Comparison of ENCODE assay signal across 1 cellular context in the genomic region with DNA sequence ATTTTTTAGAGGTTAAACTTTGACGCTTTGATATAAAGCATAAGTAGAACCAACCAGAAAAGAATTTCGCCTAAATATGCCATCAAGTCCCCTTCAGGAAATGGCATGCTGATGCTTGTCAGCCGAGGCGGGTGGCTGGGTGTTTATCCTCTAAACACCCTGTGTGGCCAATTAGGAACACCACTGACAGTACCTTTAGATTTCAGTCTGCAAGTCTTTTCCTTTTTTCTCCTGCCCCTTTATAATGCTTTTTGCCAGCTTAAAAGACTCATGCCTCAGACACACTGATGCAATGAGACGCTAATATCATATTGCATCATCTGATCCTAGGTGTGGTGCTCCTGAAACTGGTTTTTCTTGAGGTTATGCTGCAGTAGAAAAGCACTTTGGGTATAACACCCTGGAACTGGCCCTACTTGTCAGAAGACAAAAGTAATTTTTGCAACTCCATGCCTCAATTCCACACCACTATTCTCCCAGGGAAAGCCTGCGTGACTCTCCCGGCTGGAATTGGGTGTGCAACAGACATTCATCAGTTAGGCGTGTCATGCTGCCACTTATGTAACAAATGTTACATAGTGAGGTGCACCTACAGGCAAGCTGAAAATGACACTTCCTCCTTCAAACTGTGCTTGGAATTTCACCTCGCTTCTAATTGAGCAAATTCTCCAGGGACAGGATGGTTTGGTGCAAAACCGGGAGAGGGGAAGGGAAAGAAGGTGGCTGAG.
TF ChIP-seq lines count a peak whose summit lies in the region.

No MANE protein-coding gene starts in this region.

TF ChIP-seq in K562, 482 proteins besides CTCF, POLR2A, EP300 and RAD21 (continued from another document and continues in another):
- TF ChIP-seq, protein P1, sequence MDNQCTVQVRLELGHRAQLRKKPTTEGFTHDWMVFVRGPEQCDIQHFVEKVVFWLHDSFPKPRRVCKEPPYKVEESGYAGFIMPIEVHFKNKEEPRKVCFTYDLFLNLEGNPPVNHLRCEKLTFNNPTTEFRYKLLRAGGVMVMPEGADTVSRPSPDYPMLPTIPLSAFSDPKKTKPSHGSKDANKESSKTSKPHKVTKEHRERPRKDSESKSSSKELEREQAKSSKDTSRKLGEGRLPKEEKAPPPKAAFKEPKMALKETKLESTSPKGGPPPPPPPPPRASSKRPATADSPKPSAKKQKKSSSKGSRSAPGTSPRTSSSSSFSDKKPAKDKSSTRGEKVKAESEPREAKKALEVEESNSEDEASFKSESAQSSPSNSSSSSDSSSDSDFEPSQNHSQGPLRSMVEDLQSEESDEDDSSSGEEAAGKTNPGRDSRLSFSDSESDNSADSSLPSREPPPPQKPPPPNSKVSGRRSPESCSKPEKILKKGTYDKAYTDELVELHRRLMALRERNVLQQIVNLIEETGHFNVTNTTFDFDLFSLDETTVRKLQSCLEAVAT (IDR thresholded peaks at IDR 0.05), result 0 out of 4 replicates have a peak, but pooled peaks of 1 of the 2 experiments have one; percentile 17
- peak; percentile 65 for TF ChIP-seq RBFOX2 (IDR thresholded peaks at IDR 0.05; ENCODE audit: low read depth, low read length)
- TF ChIP-seq PTTG1 (tag; IDR thresholded peaks at IDR 0.05; ENCODE audit: low read depth), result peak; percentile 25; the same call in 1 of the 2 replicates
- TF ChIP-seq HCFC1 (IDR thresholded peaks at IDR 0.05; ENCODE audit: low read depth, low read length), result 0 out of 2 replicates have a peak, but pooled peaks have one; percentile 34
- TF ChIP-seq NRF1 (conservative IDR thresholded peaks at IDR 0.05 in 1 of 2, IDR thresholded peaks at IDR 0.05 in 1 of 2), result peak in 1 of 2 experiments; percentile 17; a peak in 1 of 4 replicates
- no peak for TF ChIP-seq NR4A1 (CRISPR knock-in tag; IDR thresholded peaks at IDR 0.05)
- peak; percentile 92; the same call in 1 of the 2 replicates for TF ChIP-seq NR4A1 (tag; IDR thresholded peaks at IDR 0.05)
- TF ChIP-seq ARID1B (IDR thresholded peaks at IDR 0.05), result peak; percentile 75
- TF ChIP-seq, protein P2, sequence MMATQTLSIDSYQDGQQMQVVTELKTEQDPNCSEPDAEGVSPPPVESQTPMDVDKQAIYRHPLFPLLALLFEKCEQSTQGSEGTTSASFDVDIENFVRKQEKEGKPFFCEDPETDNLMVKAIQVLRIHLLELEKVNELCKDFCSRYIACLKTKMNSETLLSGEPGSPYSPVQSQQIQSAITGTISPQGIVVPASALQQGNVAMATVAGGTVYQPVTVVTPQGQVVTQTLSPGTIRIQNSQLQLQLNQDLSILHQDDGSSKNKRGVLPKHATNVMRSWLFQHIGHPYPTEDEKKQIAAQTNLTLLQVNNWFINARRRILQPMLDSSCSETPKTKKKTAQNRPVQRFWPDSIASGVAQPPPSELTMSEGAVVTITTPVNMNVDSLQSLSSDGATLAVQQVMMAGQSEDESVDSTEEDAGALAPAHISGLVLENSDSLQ (IDR thresholded peaks at IDR 0.05), result peak; percentile 62; the same call in 1 of the 2 replicates
- 0 out of 2 replicates have a peak, but pooled peaks have one; percentile 24 for TF ChIP-seq PML (IDR thresholded peaks at IDR 0.05; ENCODE audit: low read length)
- no peak for TF ChIP-seq ZC3H4 (CRISPR knock-in tag; IDR thresholded peaks at IDR 0.05; ENCODE audit: borderline replicate concordance)
- TF ChIP-seq ZNF785 (CRISPR knock-in tag; IDR thresholded peaks at IDR 0.05), result no peak
- TF ChIP-seq, protein P3, sequence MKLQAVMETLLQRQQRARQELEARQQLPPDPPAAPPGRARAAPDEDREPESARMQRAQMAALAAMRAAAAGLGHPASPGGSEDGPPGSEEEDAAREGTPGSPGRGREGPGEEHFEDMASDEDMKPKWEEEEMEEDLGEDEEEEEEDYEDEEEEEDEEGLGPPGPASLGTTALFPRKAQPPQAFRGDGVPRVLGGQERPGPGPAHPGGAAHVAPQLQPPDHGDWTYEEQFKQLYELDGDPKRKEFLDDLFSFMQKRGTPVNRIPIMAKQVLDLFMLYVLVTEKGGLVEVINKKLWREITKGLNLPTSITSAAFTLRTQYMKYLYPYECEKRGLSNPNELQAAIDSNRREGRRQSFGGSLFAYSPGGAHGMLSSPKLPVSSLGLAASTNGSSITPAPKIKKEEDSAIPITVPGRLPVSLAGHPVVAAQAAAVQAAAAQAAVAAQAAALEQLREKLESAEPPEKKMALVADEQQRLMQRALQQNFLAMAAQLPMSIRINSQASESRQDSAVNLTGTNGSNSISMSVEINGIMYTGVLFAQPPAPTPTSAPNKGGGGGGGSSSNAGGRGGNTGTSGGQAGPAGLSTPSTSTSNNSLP (IDR thresholded peaks at IDR 0.05; ENCODE audit: borderline replicate concordance, low read depth, low read length), result peak; percentile 54; the same call in 1 of the 2 replicates
- 0 out of 4 replicates have a peak, but pooled peaks have one; percentile 1 to 17 for TF ChIP-seq MAZ (CRISPR knock-in tag; conservative IDR thresholded peaks at IDR 0.05 in 1 of 2, IDR thresholded peaks at IDR 0.05 in 1 of 2)
- TF ChIP-seq GABPB2 (CRISPR knock-in tag; conservative IDR thresholded peaks at IDR 0.05), result no peak; the same call in 1 of the 2 replicates
- TF ChIP-seq, protein P4, sequence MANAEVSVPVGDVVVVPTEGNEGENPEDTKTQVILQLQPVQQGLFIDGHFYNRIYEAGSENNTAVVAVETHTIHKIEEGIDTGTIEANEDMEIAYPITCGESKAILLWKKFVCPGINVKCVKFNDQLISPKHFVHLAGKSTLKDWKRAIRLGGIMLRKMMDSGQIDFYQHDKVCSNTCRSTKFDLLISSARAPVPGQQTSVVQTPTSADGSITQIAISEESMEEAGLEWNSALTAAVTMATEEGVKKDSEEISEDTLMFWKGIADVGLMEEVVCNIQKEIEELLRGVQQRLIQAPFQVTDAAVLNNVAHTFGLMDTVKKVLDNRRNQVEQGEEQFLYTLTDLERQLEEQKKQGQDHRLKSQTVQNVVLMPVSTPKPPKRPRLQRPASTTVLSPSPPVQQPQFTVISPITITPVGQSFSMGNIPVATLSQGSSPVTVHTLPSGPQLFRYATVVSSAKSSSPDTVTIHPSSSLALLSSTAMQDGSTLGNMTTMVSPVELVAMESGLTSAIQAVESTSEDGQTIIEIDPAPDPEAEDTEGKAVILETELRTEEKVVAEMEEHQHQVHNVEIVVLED (CRISPR knock-in tag; IDR thresholded peaks at IDR 0.05), result 0 out of 2 replicates have a peak, but pooled peaks have one; percentile 3
- TF ChIP-seq BHLHE40 (IDR thresholded peaks at IDR 0.05; ENCODE audit: low read length), result peak; percentile 28; the same call in 1 of the 2 replicates
- TF ChIP-seq, protein P5, sequence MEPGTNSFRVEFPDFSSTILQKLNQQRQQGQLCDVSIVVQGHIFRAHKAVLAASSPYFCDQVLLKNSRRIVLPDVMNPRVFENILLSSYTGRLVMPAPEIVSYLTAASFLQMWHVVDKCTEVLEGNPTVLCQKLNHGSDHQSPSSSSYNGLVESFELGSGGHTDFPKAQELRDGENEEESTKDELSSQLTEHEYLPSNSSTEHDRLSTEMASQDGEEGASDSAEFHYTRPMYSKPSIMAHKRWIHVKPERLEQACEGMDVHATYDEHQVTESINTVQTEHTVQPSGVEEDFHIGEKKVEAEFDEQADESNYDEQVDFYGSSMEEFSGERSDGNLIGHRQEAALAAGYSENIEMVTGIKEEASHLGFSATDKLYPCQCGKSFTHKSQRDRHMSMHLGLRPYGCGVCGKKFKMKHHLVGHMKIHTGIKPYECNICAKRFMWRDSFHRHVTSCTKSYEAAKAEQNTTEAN (CRISPR knock-in tag; IDR thresholded peaks at IDR 0.05), result peak; percentile 90
- peak; percentile 68 for TF ChIP-seq BACH1 (tag; IDR thresholded peaks at IDR 0.05)
- TF ChIP-seq MEF2A (IDR thresholded peaks at IDR 0.05; ENCODE audit: control insufficient read depth, low read depth, low read length), result peak; percentile 64
- TF ChIP-seq LEF1 (IDR thresholded peaks at IDR 0.05), result peak; percentile 59; the same call in 1 of the 2 replicates
- TF ChIP-seq PURB (CRISPR knock-in tag; IDR thresholded peaks at IDR 0.05; ENCODE audit: low read depth), result no peak
- TF ChIP-seq, protein P6, sequence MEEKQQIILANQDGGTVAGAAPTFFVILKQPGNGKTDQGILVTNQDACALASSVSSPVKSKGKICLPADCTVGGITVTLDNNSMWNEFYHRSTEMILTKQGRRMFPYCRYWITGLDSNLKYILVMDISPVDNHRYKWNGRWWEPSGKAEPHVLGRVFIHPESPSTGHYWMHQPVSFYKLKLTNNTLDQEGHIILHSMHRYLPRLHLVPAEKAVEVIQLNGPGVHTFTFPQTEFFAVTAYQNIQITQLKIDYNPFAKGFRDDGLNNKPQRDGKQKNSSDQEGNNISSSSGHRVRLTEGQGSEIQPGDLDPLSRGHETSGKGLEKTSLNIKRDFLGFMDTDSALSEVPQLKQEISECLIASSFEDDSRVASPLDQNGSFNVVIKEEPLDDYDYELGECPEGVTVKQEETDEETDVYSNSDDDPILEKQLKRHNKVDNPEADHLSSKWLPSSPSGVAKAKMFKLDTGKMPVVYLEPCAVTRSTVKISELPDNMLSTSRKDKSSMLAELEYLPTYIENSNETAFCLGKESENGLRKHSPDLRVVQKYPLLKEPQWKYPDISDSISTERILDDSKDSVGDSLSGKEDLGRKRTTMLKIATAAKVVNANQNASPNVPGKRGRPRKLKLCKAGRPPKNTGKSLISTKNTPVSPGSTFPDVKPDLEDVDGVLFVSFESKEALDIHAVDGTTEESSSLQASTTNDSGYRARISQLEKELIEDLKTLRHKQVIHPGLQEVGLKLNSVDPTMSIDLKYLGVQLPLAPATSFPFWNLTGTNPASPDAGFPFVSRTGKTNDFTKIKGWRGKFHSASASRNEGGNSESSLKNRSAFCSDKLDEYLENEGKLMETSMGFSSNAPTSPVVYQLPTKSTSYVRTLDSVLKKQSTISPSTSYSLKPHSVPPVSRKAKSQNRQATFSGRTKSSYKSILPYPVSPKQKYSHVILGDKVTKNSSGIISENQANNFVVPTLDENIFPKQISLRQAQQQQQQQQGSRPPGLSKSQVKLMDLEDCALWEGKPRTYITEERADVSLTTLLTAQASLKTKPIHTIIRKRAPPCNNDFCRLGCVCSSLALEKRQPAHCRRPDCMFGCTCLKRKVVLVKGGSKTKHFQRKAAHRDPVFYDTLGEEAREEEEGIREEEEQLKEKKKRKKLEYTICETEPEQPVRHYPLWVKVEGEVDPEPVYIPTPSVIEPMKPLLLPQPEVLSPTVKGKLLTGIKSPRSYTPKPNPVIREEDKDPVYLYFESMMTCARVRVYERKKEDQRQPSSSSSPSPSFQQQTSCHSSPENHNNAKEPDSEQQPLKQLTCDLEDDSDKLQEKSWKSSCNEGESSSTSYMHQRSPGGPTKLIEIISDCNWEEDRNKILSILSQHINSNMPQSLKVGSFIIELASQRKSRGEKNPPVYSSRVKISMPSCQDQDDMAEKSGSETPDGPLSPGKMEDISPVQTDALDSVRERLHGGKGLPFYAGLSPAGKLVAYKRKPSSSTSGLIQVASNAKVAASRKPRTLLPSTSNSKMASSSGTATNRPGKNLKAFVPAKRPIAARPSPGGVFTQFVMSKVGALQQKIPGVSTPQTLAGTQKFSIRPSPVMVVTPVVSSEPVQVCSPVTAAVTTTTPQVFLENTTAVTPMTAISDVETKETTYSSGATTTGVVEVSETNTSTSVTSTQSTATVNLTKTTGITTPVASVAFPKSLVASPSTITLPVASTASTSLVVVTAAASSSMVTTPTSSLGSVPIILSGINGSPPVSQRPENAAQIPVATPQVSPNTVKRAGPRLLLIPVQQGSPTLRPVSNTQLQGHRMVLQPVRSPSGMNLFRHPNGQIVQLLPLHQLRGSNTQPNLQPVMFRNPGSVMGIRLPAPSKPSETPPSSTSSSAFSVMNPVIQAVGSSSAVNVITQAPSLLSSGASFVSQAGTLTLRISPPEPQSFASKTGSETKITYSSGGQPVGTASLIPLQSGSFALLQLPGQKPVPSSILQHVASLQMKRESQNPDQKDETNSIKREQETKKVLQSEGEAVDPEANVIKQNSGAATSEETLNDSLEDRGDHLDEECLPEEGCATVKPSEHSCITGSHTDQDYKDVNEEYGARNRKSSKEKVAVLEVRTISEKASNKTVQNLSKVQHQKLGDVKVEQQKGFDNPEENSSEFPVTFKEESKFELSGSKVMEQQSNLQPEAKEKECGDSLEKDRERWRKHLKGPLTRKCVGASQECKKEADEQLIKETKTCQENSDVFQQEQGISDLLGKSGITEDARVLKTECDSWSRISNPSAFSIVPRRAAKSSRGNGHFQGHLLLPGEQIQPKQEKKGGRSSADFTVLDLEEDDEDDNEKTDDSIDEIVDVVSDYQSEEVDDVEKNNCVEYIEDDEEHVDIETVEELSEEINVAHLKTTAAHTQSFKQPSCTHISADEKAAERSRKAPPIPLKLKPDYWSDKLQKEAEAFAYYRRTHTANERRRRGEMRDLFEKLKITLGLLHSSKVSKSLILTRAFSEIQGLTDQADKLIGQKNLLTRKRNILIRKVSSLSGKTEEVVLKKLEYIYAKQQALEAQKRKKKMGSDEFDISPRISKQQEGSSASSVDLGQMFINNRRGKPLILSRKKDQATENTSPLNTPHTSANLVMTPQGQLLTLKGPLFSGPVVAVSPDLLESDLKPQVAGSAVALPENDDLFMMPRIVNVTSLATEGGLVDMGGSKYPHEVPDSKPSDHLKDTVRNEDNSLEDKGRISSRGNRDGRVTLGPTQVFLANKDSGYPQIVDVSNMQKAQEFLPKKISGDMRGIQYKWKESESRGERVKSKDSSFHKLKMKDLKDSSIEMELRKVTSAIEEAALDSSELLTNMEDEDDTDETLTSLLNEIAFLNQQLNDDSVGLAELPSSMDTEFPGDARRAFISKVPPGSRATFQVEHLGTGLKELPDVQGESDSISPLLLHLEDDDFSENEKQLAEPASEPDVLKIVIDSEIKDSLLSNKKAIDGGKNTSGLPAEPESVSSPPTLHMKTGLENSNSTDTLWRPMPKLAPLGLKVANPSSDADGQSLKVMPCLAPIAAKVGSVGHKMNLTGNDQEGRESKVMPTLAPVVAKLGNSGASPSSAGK (IDR thresholded peaks at IDR 0.05), result peak; percentile 74
- TF ChIP-seq DDX20 (tag; IDR thresholded peaks at IDR 0.05; ENCODE audit: low read depth), result peak; percentile 59
- TF ChIP-seq KHSRP (IDR thresholded peaks at IDR 0.05), result no peak
- peak; percentile 67; the same call in 1 of the 2 replicates for TF ChIP-seq DMBX1 (CRISPR knock-in tag; IDR thresholded peaks at IDR 0.05; ENCODE audit: borderline replicate concordance)
- 0 out of 2 replicates have a peak, but pooled peaks have one; percentile 62 for TF ChIP-seq KLF1 (tag; IDR thresholded peaks at IDR 0.05)
- TF ChIP-seq KLF6 (CRISPR knock-in tag; IDR thresholded peaks at IDR 0.05; ENCODE audit: borderline replicate concordance), result peak; percentile 51; the same call in 1 of the 2 replicates
- peak; percentile 81; the same call in 1 of the 2 replicates for TF ChIP-seq ZNF583 (CRISPR knock-in tag; IDR thresholded peaks at IDR 0.05)
- 0 out of 2 replicates have a peak, but pooled peaks have one; percentile 42 for TF ChIP-seq RNF2 (IDR thresholded peaks at IDR 0.05)
- TF ChIP-seq CEBPB (tag; IDR thresholded peaks at IDR 0.05), result peak; percentile 98
- TF ChIP-seq CHD1 (IDR thresholded peaks at IDR 0.05; ENCODE audit: low read length), result peak; percentile 1
- peak; percentile 83; the same call in 1 of the 2 replicates for TF ChIP-seq SMARCE1 (IDR thresholded peaks at IDR 0.05)
- TF ChIP-seq, protein P7, sequence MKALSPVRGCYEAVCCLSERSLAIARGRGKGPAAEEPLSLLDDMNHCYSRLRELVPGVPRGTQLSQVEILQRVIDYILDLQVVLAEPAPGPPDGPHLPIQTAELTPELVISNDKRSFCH (CRISPR knock-in tag; IDR thresholded peaks at IDR 0.05), result no peak
- TF ChIP-seq, protein P7 (tag; IDR thresholded peaks at IDR 0.05), result peak; percentile 62; the same call in 1 of the 2 replicates
- peak; percentile 35; the same call in 1 of the 2 replicates for TF ChIP-seq MAFK (IDR thresholded peaks at IDR 0.05; ENCODE audit: low read length)
- no peak for TF ChIP-seq MAFF (IDR thresholded peaks at IDR 0.05; ENCODE audit: low read length)
- TF ChIP-seq MTA3 (IDR thresholded peaks at IDR 0.05; ENCODE audit: borderline replicate concordance), result peak; percentile 91; the same call in 1 of the 2 replicates
- no peak for TF ChIP-seq MCM7 (IDR thresholded peaks at IDR 0.05)
- peak; percentile 55; the same call in 1 of the 2 replicates for TF ChIP-seq MECOM (CRISPR knock-in tag; IDR thresholded peaks at IDR 0.05)
